ENCODE assay signal across 17 cellular contexts in the genomic region with DNA sequence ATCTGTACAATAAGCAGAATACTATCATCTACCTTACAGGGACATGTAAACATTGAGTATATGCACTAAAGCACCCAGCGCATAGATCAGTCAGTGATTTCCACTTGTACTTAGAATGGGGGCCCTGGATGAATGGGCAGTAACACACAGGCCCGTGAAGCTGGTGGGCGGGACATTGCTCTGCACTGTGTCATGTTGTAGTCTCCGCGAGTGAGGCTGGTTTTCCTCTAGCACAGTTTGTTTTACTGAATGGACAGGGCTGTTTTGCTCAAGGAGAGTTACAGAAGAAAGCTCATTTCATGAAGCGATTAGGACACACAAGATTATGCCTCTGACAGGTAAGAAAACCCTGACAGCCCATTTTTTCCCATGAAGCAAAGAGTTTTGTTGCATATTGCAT.
DNase-seq lines count a peak whose midpoint lies in the region; ATAC-seq and TF ChIP-seq lines count a peak whose summit lies in the region.
"Had no signal": no experiment of that assay in that cellular context is flagged by ENCODE, and none has a peak within 500 bp of the region (broad histone marks: within the 10 kb centered on the region; RNA-seq: fewer than 3 reads in every experiment).

No MANE protein-coding gene starts in this region.

- no peak overlapping the region for H3K4me3 Mint-ChIP-seq in GM23338
- H3K4me3 Mint-ChIP-seq: B cell; CD8-positive, alpha-beta T cell; IgD-negative memory B cell had no signal

- no peaks in the 10 kb centered on the region for H3K9me2 ChIP-seq in GM23338 (ENCODE audit: insufficient read depth)

- H4K20me1 ChIP-seq in GM23338 (replicated peaks; ENCODE audit: insufficient read depth), result no peaks in the 10 kb centered on the region
- H4K20me1 ChIP-seq: BLaER1 treated with 17β-estradiol and CSF1 and Interleukin-3, amounts not matched to agents 10 nM and 100 nM had no signal

- no peak overlapping the region for H3K18ac ChIP-seq in neuronal stem cell (ENCODE audit: low read length)

- intact Hi-C loops in esophagus muscularis mucosa (cut with DNase I) (no loop called here), posterior vena cava (cut with DNase I) (no loop called here)

- DNase-seq in GM23338 (ENCODE audit: low spot score), result no peak
- DNase-seq in esophagus muscularis mucosa (ENCODE audit: extremely low spot score), result peak; percentile 14
- DNase-seq in neuronal stem cell (ENCODE audit: low spot score), result no peak
- DNase-seq in posterior vena cava (ENCODE audit: low spot score), result no peak
- DNase-seq in globus pallidus (ENCODE audit: low spot score), result no peak
- DNase-seq: CD8-positive, alpha-beta T cell; DMS 273 treated with DMSO at 0.1 percent for 48 hours; DMS53; DND-41; EL; KBM-7 had no signal

- H2BK5ac ChIP-seq in neuronal stem cell (ENCODE audit: low read length), result no peak overlapping the region

- WGBS in esophagus muscularis mucosa, result 62% methylated on average over 6 of the region's 6 CpGs
- WGBS in neuronal stem cell (ENCODE audit: extremely low coverage in 2 of 2, insufficient read length in 2 of 2, insufficient replicate concordance in 1 of 2), 2 donors, result no CpG with 5 or more reads among the region's 6 CpGs

- no peak overlapping the region for H3K23ac ChIP-seq in neuronal stem cell (ENCODE audit: low read depth, low read length, poor library complexity)

- H3K4me3 ChIP-seq in GM23338 (no peak overlapping the region), esophagus muscularis mucosa (no peak overlapping the region), neuronal stem cell (ENCODE audit: low read length in 2 of 2) (no peak overlapping the region)
- H3K4me3 ChIP-seq: BLaER1 treated with 17β-estradiol and CSF1 and Interleukin-3, amounts not matched to agents 10 nM and 100 nM; HAP-1 had no signal

- H2AFZ ChIP-seq in GM23338 (peak overlapping the region; percentile 72), neuronal stem cell (ENCODE audit: low read length) (peak overlapping the region; percentile 45)

- peaks cover 3% of the 10 kb centered on the region; the same call in 2 of the 3 replicates for H3K4me1 Mint-ChIP-seq in GM23338
- H3K4me1 Mint-ChIP-seq: B cell had no signal

- H4K91ac ChIP-seq in neuronal stem cell (ENCODE audit: low read depth, low read length, poor library complexity), result no peak overlapping the region

- H3K36me3 Mint-ChIP-seq in GM23338 (ENCODE audit: low read depth), result no peaks in the 10 kb centered on the region
- H3K36me3 Mint-ChIP-seq: CD8-positive, alpha-beta T cell had no signal

- no peak overlapping the region for H3K14ac ChIP-seq in neuronal stem cell (ENCODE audit: low read length)

- H3K4ac ChIP-seq in neuronal stem cell (ENCODE audit: low read length), result no peak overlapping the region

- H3K36me3 ChIP-seq in GM23338 (ENCODE audit: insufficient read depth) (no peaks in the 10 kb centered on the region), esophagus muscularis mucosa (no peaks in the 10 kb centered on the region), neuronal stem cell (replicated peaks in 1 of 2; ENCODE audit: control insufficient read depth in 2 of 2, insufficient read depth in 2 of 2, low read length in 2 of 2) (peaks cover 0 to 2% of the 10 kb centered on the region in 2 donors)
- H3K36me3 ChIP-seq: BLaER1 treated with 17β-estradiol and CSF1 and Interleukin-3, amounts not matched to agents 10 nM and 100 nM; HAP-1 had no signal

- ATAC-seq in GM23338, result no peak
- no peak for ATAC-seq in HG03521 (IDR thresholded peaks at IDR 0.05; ENCODE audit: unreplicated experiment)
- ATAC-seq: CD8-positive, alpha-beta T cell; HepG2 had no signal

- no peaks in the 10 kb centered on the region for H3K27me3 Mint-ChIP-seq in GM23338 (ENCODE audit: insufficient read depth, low read depth, poor library complexity)
- H3K27me3 Mint-ChIP-seq: B cell, IgD-negative memory B cell had no signal

- no peak overlapping the region for H3K4me2 ChIP-seq in GM23338
- no peak overlapping the region for H3K4me2 ChIP-seq in neuronal stem cell (ENCODE audit: insufficient read depth, low read length, poor library complexity, severe bottlenecking)
- H3K4me2 ChIP-seq: BLaER1 treated with 17β-estradiol and CSF1 and Interleukin-3, amounts not matched to agents 10 nM and 100 nM had no signal

- H3K9me3 Mint-ChIP-seq in GM23338, result no peaks in the 10 kb centered on the region
- H3K9me3 Mint-ChIP-seq: CD8-positive, alpha-beta T cell; IgD-negative memory B cell had no signal

- H3K27me3 ChIP-seq in GM23338 (ENCODE audit: insufficient read depth) (no peaks in the 10 kb centered on the region), esophagus muscularis mucosa (no peaks in the 10 kb centered on the region), neuronal stem cell (ENCODE audit: control insufficient read depth in 3 of 3, insufficient read depth in 3 of 3, low read depth in 1 of 3, low read length in 3 of 3) (no peaks in the 10 kb centered on the region)
- H3K27me3 ChIP-seq: BLaER1 treated with 17β-estradiol and CSF1 and Interleukin-3, amounts not matched to agents 10 nM and 100 nM had no signal

- no peak overlapping the region for H4K8ac ChIP-seq in neuronal stem cell (ENCODE audit: low read depth, low read length)

- no peak overlapping the region for H3K9ac ChIP-seq in neuronal stem cell (ENCODE audit: low read depth, low read length, poor library complexity)
- H3K9ac ChIP-seq: BLaER1 treated with 17β-estradiol and CSF1 and Interleukin-3, amounts not matched to agents 10 nM and 100 nM had no signal

- no peaks in the 10 kb centered on the region for H3K9me3 ChIP-seq in esophagus muscularis mucosa
- H3K9me3 ChIP-seq in neuronal stem cell (replicated peaks in 1 of 2; ENCODE audit: control insufficient read depth in 2 of 2, insufficient read depth in 1 of 2, low read depth in 1 of 2, low read length in 2 of 2), result no peaks in the 10 kb centered on the region
- H3K9me3 ChIP-seq: BLaER1 treated with 17β-estradiol and CSF1 and Interleukin-3, amounts not matched to agents 10 nM and 100 nM; HAP-1 had no signal

- no peak for TF ChIP-seq EP300 in esophagus muscularis mucosa (IDR thresholded peaks at IDR 0.05)

- no peak overlapping the region for H3K27ac Mint-ChIP-seq in GM23338
- H3K27ac Mint-ChIP-seq: B cell; CD8-positive, alpha-beta T cell; IgD-negative memory B cell had no signal

- no peak overlapping the region for H2BK12ac ChIP-seq in neuronal stem cell (ENCODE audit: low read length)

- no peaks in the 10 kb centered on the region for H3K79me1 ChIP-seq in neuronal stem cell (ENCODE audit: low read depth, low read length)

- H2BK120ac ChIP-seq in neuronal stem cell (ENCODE audit: low read depth, low read length), result no peak overlapping the region

- H3K4me1 ChIP-seq in GM23338 (ENCODE audit: insufficient read depth) (no peaks in the 10 kb centered on the region), esophagus muscularis mucosa (no peaks in the 10 kb centered on the region), neuronal stem cell (ENCODE audit: control insufficient read depth in 2 of 2, insufficient read depth in 1 of 2, low read depth in 1 of 2, low read length in 2 of 2) (peaks cover 1 to 5% of the 10 kb centered on the region in 2 donors)
- H3K4me1 ChIP-seq: BLaER1 treated with 17β-estradiol and CSF1 and Interleukin-3, amounts not matched to agents 10 nM and 100 nM; HAP-1 had no signal

- TF ChIP-seq CTCF in GM23338 (conservative IDR thresholded peaks at IDR 0.05; ENCODE audit: low read depth in 2 of 2) (no peak), esophagus muscularis mucosa (IDR thresholded peaks at IDR 0.05) (no peak)

- no peaks in the 10 kb centered on the region for H3F3A ChIP-seq in GM23338 (replicated peaks; ENCODE audit: low read depth)

- H3K27ac ChIP-seq in GM23338 (ENCODE audit: low read depth) (no peak overlapping the region), esophagus muscularis mucosa (replicated peaks in 1 of 4) (no peak overlapping the region), neuronal stem cell (replicated peaks; ENCODE audit: low read length) (no peak overlapping the region)
- H3K27ac ChIP-seq: BLaER1 treated with 17β-estradiol and CSF1 and Interleukin-3, amounts not matched to agents 10 nM and 100 nM had no signal

- H2AK5ac ChIP-seq in neuronal stem cell (ENCODE audit: low read depth, low read length), result no peak overlapping the region

- H2BK15ac ChIP-seq in neuronal stem cell (ENCODE audit: low read length), result no peak overlapping the region

- no peaks in the 10 kb centered on the region for H3K79me2 ChIP-seq in GM23338 (replicated peaks; ENCODE audit: insufficient read depth)

- TF ChIP-seq POLR2A in esophagus muscularis mucosa (IDR thresholded peaks at IDR 0.05; ENCODE audit: low read depth), result no peak

TF ChIP-seq in GM23338, 12 proteins besides CTCF, POLR2A, EP300 and RAD21 (continues in another document):
- no peak for TF ChIP-seq ZNF331 (CRISPR knock-in tag; IDR thresholded peaks at IDR 0.05; ENCODE audit: low read depth)
